Comparison of ENCODE assay signal across 9 cellular contexts in genomic region chr7:31192996-31193395, GRCh38.
DNase-seq lines count a peak whose midpoint lies in the region; ATAC-seq and TF ChIP-seq lines count a peak whose summit lies in the region.
"Had no signal": no experiment of that assay in that cellular context is flagged by ENCODE, and none has a peak within 500 bp of the region (broad histone marks: within the 10 kb centered on the region; RNA-seq: fewer than 3 reads in every experiment).

No MANE protein-coding gene starts in this region.

- POLR2A ChIA-PET in Caco-2 (lab: Charles Lee) = no interaction called here
- POLR2A ChIA-PET in HEK293 (lab: Yijun Ruan, JAX) = no interaction called here
- POLR2A ChIA-PET in CD4-positive, alpha-beta memory T cell (lab: Charles Lee; ENCODE audit: partially characterized antibody) = no interaction called here

- no peaks in the 10 kb centered on the region for H3K36me3 Mint-ChIP-seq in Caco-2 (ENCODE audit: insufficient read depth, unreplicated experiment)
- no peaks in the 10 kb centered on the region for H3K36me3 Mint-ChIP-seq in CD4-positive, alpha-beta memory T cell
- H3K36me3 Mint-ChIP-seq: memory B cell had no signal

- intact Hi-C loops in Caco-2 (cut with micrococcal nuclease; ENCODE audit: unreplicated experiment) (loop anchor here (1.0 to 5.0 kb wide), 6 partner anchors 59 to 543 kb away; no protein-coding TSS in a partner anchor), right lobe of liver (cut with DNase I) (no loop called here), aorta (cut with DNase I) (no loop called here)
- intact Hi-C loops in CD4-positive, alpha-beta memory T cell (cut with micrococcal nuclease) = no loop called here

- H3K27me3 ChIP-seq in Caco-2 (replicated peaks; ENCODE audit: control insufficient read depth, insufficient read depth, low read length) = no peaks in the 10 kb centered on the region
- no peaks in the 10 kb centered on the region for H3K27me3 ChIP-seq in right lobe of liver
- H3K27me3 ChIP-seq in aorta (ENCODE audit: control insufficient read depth in 1 of 2, insufficient read depth in 2 of 2, low read length in 1 of 2) = no peaks in the 10 kb centered on the region
- H3K27me3 ChIP-seq in CD4-positive, alpha-beta memory T cell (ENCODE audit: insufficient read depth, low read length) = no peaks in the 10 kb centered on the region

- TF ChIP-seq POLR2A in right lobe of liver (IDR thresholded peaks at IDR 0.05) = no peak

- peaks cover 5% of the 10 kb centered on the region for H3K27me3 Mint-ChIP-seq in Caco-2 (ENCODE audit: insufficient read depth, unreplicated experiment)
- peaks cover 0 to 3% of the 10 kb centered on the region in 2 donors for H3K27me3 Mint-ChIP-seq in CD4-positive, alpha-beta memory T cell

- CTCF ChIA-PET in Caco-2 (lab: Charles Lee) (interaction anchor here (0.5 to 1.9 kb wide), 6 partner anchors 19 to 441 kb away, joined by 3 to 9 read pairs (median 5); no protein-coding TSS in a partner anchor), HEK293 (lab: Yijun Ruan, JAX) (interaction anchor here (0.5 to 2.6 kb wide), 30 partner anchors 10 to 628 kb away, joined by 3 to 17 read pairs (median 3); no protein-coding TSS in a partner anchor)
- CTCF ChIA-PET in CD4-positive, alpha-beta memory T cell (lab: Charles Lee; ENCODE audit: partially characterized antibody) = interaction anchor here (0.7 kb wide), 1 partner anchor 10 kb away, joined by 3 read pairs; no protein-coding TSS in a partner anchor

- 2% methylated on average over 25 of the region's 27 CpGs for WGBS in right lobe of liver (ENCODE audit: insufficient coverage, low coverage, low lambda C conversion rate, missing lambda C conversion rate)
- WGBS in aorta, 2 donors = 1% methylated on average over 27 of the region's 27 CpGs

- H3K4me1 ChIP-seq in Caco-2 (no peaks in the 10 kb centered on the region), HEK293 (ENCODE audit: control insufficient read depth, insufficient read depth, low read length) (no peaks in the 10 kb centered on the region), right lobe of liver (peaks cover 0 to 5% (median 0%) of the 10 kb centered on the region in 4 donors), aorta (ENCODE audit: control insufficient read depth in 1 of 2, insufficient read depth in 2 of 2, low read length in 2 of 2) (no peaks in the 10 kb centered on the region)
- no peaks in the 10 kb centered on the region for H3K4me1 ChIP-seq in CD4-positive, alpha-beta memory T cell (ENCODE audit: insufficient read depth, low read length)

- H3K4me3 ChIP-seq in Caco-2 (ENCODE audit: low read depth, low read length) = no peak overlapping the region
- no peak overlapping the region for H3K4me3 ChIP-seq in HEK293 (ENCODE audit: low read depth, low read length)
- H3K4me3 ChIP-seq in choroid plexus epithelial cell (ENCODE audit: low read depth, low read length) = no peak overlapping the region
- no peak overlapping the region for H3K4me3 ChIP-seq in right lobe of liver
- no peak overlapping the region for H3K4me3 ChIP-seq in aorta (ENCODE audit: low read length in 2 of 2)
- H3K4me3 ChIP-seq in CD4-positive, alpha-beta memory T cell (ENCODE audit: low read length in 2 of 2) = no peak overlapping the region

- H3K27ac ChIP-seq in HEK293 (ENCODE audit: extremely low read depth, low read depth, low read length) (no peak overlapping the region), right lobe of liver (no peak overlapping the region), aorta (ENCODE audit: low read depth in 1 of 2, low read length in 2 of 2) (no peak overlapping the region)
- H3K27ac ChIP-seq in CD4-positive, alpha-beta memory T cell (ENCODE audit: low read depth, low read length) = no peak overlapping the region

- H3K36me3 ChIP-seq in Caco-2 (ENCODE audit: control insufficient read depth, insufficient read depth, low read length) = no peaks in the 10 kb centered on the region
- H3K36me3 ChIP-seq in HEK293 (ENCODE audit: control insufficient read depth in 2 of 2, insufficient read depth in 1 of 2, low read length in 2 of 2) = no peaks in the 10 kb centered on the region
- no peaks in the 10 kb centered on the region for H3K36me3 ChIP-seq in right lobe of liver
- no peaks in the 10 kb centered on the region for H3K36me3 ChIP-seq in aorta (ENCODE audit: control insufficient read depth in 1 of 2, insufficient read depth in 2 of 2, low read length in 1 of 2)
- H3K36me3 ChIP-seq in CD4-positive, alpha-beta memory T cell (ENCODE audit: insufficient read depth, low read length) = no peaks in the 10 kb centered on the region

- H3K9me3 ChIP-seq in Caco-2 (peaks cover 10% of the 10 kb centered on the region; the same call in 1 of the 2 replicates), HEK293 (ENCODE audit: control insufficient read depth, insufficient read depth, low read depth, low read length) (no peaks in the 10 kb centered on the region), right lobe of liver (no peaks in the 10 kb centered on the region), aorta (ENCODE audit: control insufficient read depth, low read length) (no peaks in the 10 kb centered on the region)
- no peaks in the 10 kb centered on the region for H3K9me3 ChIP-seq in CD4-positive, alpha-beta memory T cell (ENCODE audit: control insufficient read depth in 1 of 2, low read length in 2 of 2)

- DNase-seq in Caco-2 (peak; percentile 69), NCI-H748 treated with DMSO at 0.1 percent for 48 hours (lab: John Stamatoyannopoulos, UW) (peak; percentile 69), choroid plexus epithelial cell (ENCODE audit: low read depth) (peak; percentile 22), right lobe of liver (peak; percentile 69 to 83 (median 82)), aorta (peak; percentile 55 to 81)
- DNase-seq in CD4-positive, alpha-beta memory T cell = no peak

- TF ChIP-seq CTCF in Caco-2 (IDR thresholded peaks at IDR 0.05; ENCODE audit: insufficient read depth in 1 of 2, low read depth in 1 of 2, low read length in 1 of 2, severe bottlenecking in 1 of 2, unreplicated experiment in 1 of 2) (peak; percentile 72 to 87), HEK293 (tag by site-specific recombination; IDR thresholded peaks at IDR 0.05) (peak; percentile 70), choroid plexus epithelial cell (conservative IDR thresholded peaks at IDR 0.05; ENCODE audit: low read depth, low read length) (peak; percentile 65), right lobe of liver (IDR thresholded peaks at IDR 0.05) (peak; percentile 78 to 85 (median 80))

- H3K27ac Mint-ChIP-seq in Caco-2 (ENCODE audit: unreplicated experiment) = no peak overlapping the region
- no peak overlapping the region for H3K27ac Mint-ChIP-seq in CD4-positive, alpha-beta memory T cell
- H3K27ac Mint-ChIP-seq: memory B cell had no signal

- no peaks in the 10 kb centered on the region for H3K9me3 Mint-ChIP-seq in Caco-2 (ENCODE audit: unreplicated experiment)
- H3K9me3 Mint-ChIP-seq in CD4-positive, alpha-beta memory T cell = peaks cover 0 to 3% (median 0%) of the 10 kb centered on the region in 8 donors
- H3K9me3 Mint-ChIP-seq: memory B cell had no signal

- no TSS peak for BruUV-seq in Caco-2 (replicated peaks; lab: Mats Ljungman, UMichigan)

- H3K4me3 Mint-ChIP-seq in Caco-2 (ENCODE audit: unreplicated experiment) = no peak overlapping the region
- no peak overlapping the region for H3K4me3 Mint-ChIP-seq in CD4-positive, alpha-beta memory T cell
- H3K4me3 Mint-ChIP-seq: memory B cell had no signal

- ATAC-seq in right lobe of liver (peak; percentile 92 to 100 (median 98)), aorta (ENCODE audit: low FRiP score) (peak; percentile 74), HG03354 (IDR thresholded peaks at IDR 0.05; ENCODE audit: poor library complexity, severe bottlenecking, unreplicated experiment) (no peak)

- H3K4me1 Mint-ChIP-seq in Caco-2 (ENCODE audit: low read depth, unreplicated experiment) = no peaks in the 10 kb centered on the region
- H3K4me1 Mint-ChIP-seq in CD4-positive, alpha-beta memory T cell = no peaks in the 10 kb centered on the region
- H3K4me1 Mint-ChIP-seq: memory B cell had no signal

TF ChIP-seq in HEK293, 187 proteins besides CTCF, POLR2A, EP300 and RAD21:
- TF ChIP-seq, protein P1, sequence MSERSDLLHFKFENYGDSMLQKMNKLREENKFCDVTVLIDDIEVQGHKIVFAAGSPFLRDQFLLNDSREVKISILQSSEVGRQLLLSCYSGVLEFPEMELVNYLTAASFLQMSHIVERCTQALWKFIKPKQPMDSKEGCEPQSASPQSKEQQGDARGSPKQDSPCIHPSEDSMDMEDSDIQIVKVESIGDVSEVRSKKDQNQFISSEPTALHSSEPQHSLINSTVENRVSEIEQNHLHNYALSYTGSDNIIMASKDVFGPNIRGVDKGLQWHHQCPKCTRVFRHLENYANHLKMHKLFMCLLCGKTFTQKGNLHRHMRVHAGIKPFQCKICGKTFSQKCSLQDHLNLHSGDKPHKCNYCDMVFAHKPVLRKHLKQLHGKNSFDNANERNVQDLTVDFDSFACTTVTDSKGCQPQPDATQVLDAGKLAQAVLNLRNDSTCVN (tag by site-specific recombination; optimal IDR thresholded peaks at IDR 0.05) = peak; percentile 13
- TF ChIP-seq ZBTB48 (tag by site-specific recombination; IDR thresholded peaks at IDR 0.05) = 0 out of 2 replicates have a peak, but pooled peaks have one; percentile 32
- peak; percentile 24; the same call in 1 of the 2 replicates for TF ChIP-seq ZBTB17 (tag by site-specific recombination; IDR thresholded peaks at IDR 0.05)
- TF ChIP-seq ZFP37 (tag by site-specific recombination; IDR thresholded peaks at IDR 0.05) = no peak
- peak; percentile 61 for TF ChIP-seq ZNF654 (tag by site-specific recombination; IDR thresholded peaks at IDR 0.05; ENCODE audit: low read depth)
- TF ChIP-seq ZNF248 (tag by site-specific recombination; IDR thresholded peaks at IDR 0.05) = no peak
- no peak for TF ChIP-seq KLF16 (tag by site-specific recombination; IDR thresholded peaks at IDR 0.05)

Comparison
In these comparisons a context has a peak if more than half of its experiments do, and no peak if none do; other contexts are left out.
1. DNase-seq: peak in Caco-2 (2 of 2), NCI-H748 treated with DMSO at 0.1 percent for 48 hours (single experiment), choroid plexus epithelial cell (single experiment), right lobe of liver (3 of 3) and aorta (2 of 2); none in CD4-positive, alpha-beta memory T cell (0 of 5).
2. Peak in every context shown above with its lines, with median percentiles within 50 percentile points of each other: CTCF ChIP-seq.